ENCODE assay signal across 20 cellular contexts in the genomic region with DNA sequence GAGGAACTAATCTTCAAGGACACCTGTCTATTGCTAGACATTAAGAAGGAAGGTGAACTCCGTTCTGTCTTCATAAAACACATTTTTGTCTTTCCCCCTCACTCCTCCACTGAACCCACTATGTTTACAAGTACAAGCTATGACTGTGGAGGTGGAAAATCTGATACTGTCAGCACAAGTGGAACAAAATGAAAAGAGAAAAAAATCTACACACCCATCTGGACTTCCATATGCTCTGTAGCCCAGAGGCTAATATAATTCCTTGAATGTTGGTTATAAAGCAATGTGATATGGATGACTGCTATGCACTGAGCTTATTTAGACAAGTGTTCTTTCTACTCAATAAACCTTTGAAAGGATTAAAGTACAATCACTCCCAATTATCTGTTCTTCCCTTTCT.
"Had no signal": no experiment of that assay in that cellular context is flagged by ENCODE, and none has a peak within 500 bp of the region (broad histone marks: within the 10 kb centered on the region; RNA-seq: fewer than 3 reads in every experiment).

No MANE protein-coding gene starts in this region.

- DNase-seq: activated CD4-positive, alpha-beta T cell treated with anti-CD3 and anti-CD28 coated beads, Interleukin-2, amount 50 U/mL, for 1 hour; activated CD4-positive, CD25-positive, alpha-beta regulatory T cell treated with anti-CD3 and anti-CD28 coated beads, Interleukin-2, amount 50 U/mL, for 72 hours; activated CD8-positive, alpha-beta memory T cell treated with anti-CD3 and anti-CD28 coated beads for 24 hours; activated CD8-positive, alpha-beta memory T cell treated with anti-CD3 and anti-CD28 coated beads, Interleukin-2, amount 50 U/mL, for 48 hours; activated effector memory CD4-positive, alpha-beta T cell treated with anti-CD3 and anti-CD28 coated beads, Interleukin-2, amount 50 U/mL, for 16 hours; activated T-cell treated with anti-CD3 and anti-CD28 coated beads, Interleukin-2, amount 50 U/mL, for 72 hours; effector CD4-positive, alpha-beta T cell; gastrocnemius medialis; heart right ventricle; kidney glomerular epithelial cell; left ventricle myocardium superior; stimulated activated CD4-positive, alpha-beta T cell treated with anti-CD3 and anti-CD28 coated beads, Interleukin-2, amount 100 ng/mL, for 24 hours; stimulated activated naive CD8-positive, alpha-beta T cell treated with anti-CD3 and anti-CD28 coated beads, Interleukin-15, Interleukin-2, amounts not matched to agents 100 U/mL and 50 U/mL, for 24 hours; substantia nigra had no signal

- H3K36me3 ChIP-seq: ascending aorta, gastrocnemius medialis, heart right ventricle, prostate gland, right atrium auricular region, tibial nerve had no signal

- H3K27me3 ChIP-seq: ascending aorta, gastrocnemius medialis, heart right ventricle, right atrium auricular region, tibial nerve had no signal

- H3K27ac ChIP-seq: ascending aorta, gastrocnemius medialis, prostate gland, right atrium auricular region, tibial nerve, VCaP had no signal

- H3K4me3 ChIP-seq: ascending aorta, gastrocnemius medialis, heart right ventricle, prostate gland, right atrium auricular region, tibial nerve had no signal

- ATAC-seq: activated T-cell treated with anti-CD3 and anti-CD28 coated beads, Interleukin-2, amount 50 U/mL, for 72 hours; esophagus mucosa; gastrocnemius medialis; left ventricle myocardium superior; stimulated activated naive CD8-positive, alpha-beta T cell treated with anti-CD3 and anti-CD28 coated beads, Interleukin-15, Interleukin-2, amounts not matched to agents 100 U/mL and 50 U/mL, for 24 hours had no signal

- H3K4me1 ChIP-seq: ascending aorta, gastrocnemius medialis, prostate gland, right atrium auricular region had no signal

- H3K9me3 ChIP-seq: ascending aorta, gastrocnemius medialis, heart right ventricle, prostate gland, right atrium auricular region, tibial nerve had no signal
